ENCODE assay signal across 6 cellular contexts in genomic region chr1:992336-992735, GRCh38. TPM values are rescaled to one million over a fixed set of nuclear protein-coding genes. Genes with fewer than 3 reads are reported as not detected.
"Had no signal": no experiment of that assay in that cellular context is flagged by ENCODE, and none has a peak within 500 bp of the region (broad histone marks: within the 10 kb centered on the region; RNA-seq: fewer than 3 reads in every experiment).

No MANE protein-coding gene starts in this region.

RNA-seq across cellular contexts. Expression of gene HES4, which starts 7.6 kb away (rescaled TPM):
- total RNA-seq: OCI-LY7 had no signal

RNA-seq across cellular contexts. Expression of gene PERM1, which starts 10.4 kb away (rescaled TPM):
- total RNA-seq: activated B cell treated with CpG ODN at 0.5 μM for 24 hours; activated CD4-positive, alpha-beta memory T cell treated with anti-CD3 and anti-CD28 coated beads, Interleukin-2, amount 10 ng/mL, durations not matched to agents 7 days and 5 days; activated CD4-positive, alpha-beta T cell treated with anti-CD3 and anti-CD28 coated beads, Interleukin-2, amount 10 ng/mL, durations not matched to agents 7 days and 5 days; NCI-H460; OCI-LY7; T-cell had no signal

RNA-seq across cellular contexts. Expression of gene PLEKHN1, which starts 26.1 kb away (rescaled TPM):
- total RNA-seq: OCI-LY7 had no signal
